In genomic region chr12:54401127-54401526, GRCh38 we compare ENCODE assay signal across 28 cellular contexts. TPM values are rescaled to one million over a fixed set of nuclear protein-coding genes. Genes with fewer than 3 reads are reported as not detected.
A peak's percentile ranks its signal among the peaks of the same experiment; 100 is the strongest.
DNase-seq lines count a peak whose midpoint lies in the region; ATAC-seq and TF ChIP-seq lines count a peak whose summit lies in the region.
"Had no signal": no experiment of that assay in that cellular context is flagged by ENCODE, and none has a peak within 500 bp of the region (broad histone marks: within the 10 kb centered on the region; RNA-seq: fewer than 3 reads in every experiment).

No MANE protein-coding gene starts in this region.

- TF ChIP-seq POLR2A in esophagus muscularis mucosa (IDR thresholded peaks at IDR 0.05; ENCODE audit: low read depth): no peak

- H3K4me3 Mint-ChIP-seq in activated naive CD4-positive, alpha-beta T cell treated with anti-CD3 and anti-CD28 coated beads for 36 hours: no peak overlapping the region
- H3K4me3 Mint-ChIP-seq in activated naive CD4-positive, alpha-beta T cell treated with anti-CD3 and anti-CD28 coated beads, Interleukin-2, amount 10 ng/mL, durations not matched to agents 7 days and 5 days: no peak overlapping the region
- H3K4me3 Mint-ChIP-seq in osteocyte (ENCODE audit: unreplicated experiment): no peak overlapping the region
- H3K4me3 Mint-ChIP-seq: activated B cell treated with CpG ODN at 0.5 μM for 24 hours; activated CD4-positive, alpha-beta memory T cell treated with anti-CD3 and anti-CD28 coated beads for 36 hours; IgD-negative memory B cell; stimulated activated naive CD8-positive, alpha-beta T cell treated with anti-CD3 and anti-CD28 coated beads, Interleukin-15, amount 100 ng/mL, for 72 hours had no signal

- no peak overlapping the region for H3K4me3 ChIP-seq in esophagus muscularis mucosa
- H3K4me3 ChIP-seq in tibial artery: no peak overlapping the region
- H3K4me3 ChIP-seq: Peyer's patch had no signal

- no peaks in the 10 kb centered on the region for H3K9me3 ChIP-seq in esophagus muscularis mucosa
- no peaks in the 10 kb centered on the region for H3K9me3 ChIP-seq in tibial artery
- H3K9me3 ChIP-seq: Peyer's patch had no signal

- ATAC-seq in HG03175 (IDR thresholded peaks at IDR 0.05; ENCODE audit: unreplicated experiment): no peak
- ATAC-seq: stimulated activated naive CD8-positive, alpha-beta T cell treated with anti-CD3 and anti-CD28 coated beads, Interleukin-15, amount 100 ng/mL, for 72 hours had no signal

- H3K9me3 Mint-ChIP-seq in activated naive CD4-positive, alpha-beta T cell treated with anti-CD3 and anti-CD28 coated beads for 36 hours: no peaks in the 10 kb centered on the region
- no peaks in the 10 kb centered on the region for H3K9me3 Mint-ChIP-seq in activated naive CD4-positive, alpha-beta T cell treated with anti-CD3 and anti-CD28 coated beads, Interleukin-2, amount 10 ng/mL, durations not matched to agents 7 days and 5 days
- H3K9me3 Mint-ChIP-seq in osteocyte (ENCODE audit: unreplicated experiment): no peaks in the 10 kb centered on the region
- H3K9me3 Mint-ChIP-seq: activated B cell treated with CpG ODN at 0.5 μM for 24 hours; activated CD4-positive, alpha-beta memory T cell treated with anti-CD3 and anti-CD28 coated beads for 36 hours; IgD-negative memory B cell; stimulated activated naive CD8-positive, alpha-beta T cell treated with anti-CD3 and anti-CD28 coated beads, Interleukin-15, amount 100 ng/mL, for 72 hours had no signal

- peaks cover 7% of the 10 kb centered on the region for H3K4me1 Mint-ChIP-seq in activated naive CD4-positive, alpha-beta T cell treated with anti-CD3 and anti-CD28 coated beads for 36 hours (ENCODE audit: low read depth)
- peaks cover 13% of the 10 kb centered on the region for H3K4me1 Mint-ChIP-seq in activated naive CD4-positive, alpha-beta T cell treated with anti-CD3 and anti-CD28 coated beads, Interleukin-2, amount 10 ng/mL, durations not matched to agents 7 days and 5 days
- no peaks in the 10 kb centered on the region for H3K4me1 Mint-ChIP-seq in osteocyte (ENCODE audit: unreplicated experiment)

- H3K27me3 ChIP-seq in esophagus muscularis mucosa: no peaks in the 10 kb centered on the region
- H3K27me3 ChIP-seq in tibial artery: no peaks in the 10 kb centered on the region
- H3K27me3 ChIP-seq: Peyer's patch had no signal

- no peak for TF ChIP-seq EP300 in esophagus muscularis mucosa (IDR thresholded peaks at IDR 0.05)

- 94% methylated on average over 2 of the region's 2 CpGs for WGBS in esophagus muscularis mucosa

- CTCF ChIA-PET in activated naive CD4-positive, alpha-beta T cell treated with anti-CD3 and anti-CD28 coated beads for 36 hours (lab: Charles Lee): interaction anchor here (1.1 to 12.3 kb wide), 11 partner anchors 8 to 111 kb away, joined by 3 to 384 read pairs (median 41); partner anchors contain the start of genes ITGA5 and ZNF385A
- CTCF ChIA-PET in activated naive CD4-positive, alpha-beta T cell treated with anti-CD3 and anti-CD28 coated beads, Interleukin-2, amount 10 ng/mL, durations not matched to agents 7 days and 5 days (lab: Charles Lee): interaction anchor here (0.7 to 12.2 kb wide), 9 partner anchors 15 to 185 kb away, joined by 3 to 519 read pairs (median 5); partner anchors contain the start of gene ITGA5
- CTCF ChIA-PET in RWPE1 (lab: Yijun Ruan, JAX): interaction anchor here (1.0 to 7.3 kb wide), 3 partner anchors 9 to 38 kb away, joined by 3 to 170 read pairs (median 4); no protein-coding TSS in a partner anchor

- H3K4me1 ChIP-seq in esophagus muscularis mucosa: peaks cover 0 to 56% (median 42%) of the 10 kb centered on the region in 4 donors
- H3K4me1 ChIP-seq in tibial artery: peaks cover 0 to 34% (median 9%) of the 10 kb centered on the region in 4 donors
- H3K4me1 ChIP-seq: Peyer's patch had no signal

- H3K27ac Mint-ChIP-seq in activated naive CD4-positive, alpha-beta T cell treated with anti-CD3 and anti-CD28 coated beads for 36 hours: peak overlapping the region; percentile 25
- no peak overlapping the region for H3K27ac Mint-ChIP-seq in activated naive CD4-positive, alpha-beta T cell treated with anti-CD3 and anti-CD28 coated beads, Interleukin-2, amount 10 ng/mL, durations not matched to agents 7 days and 5 days
- H3K27ac Mint-ChIP-seq in osteocyte (ENCODE audit: unreplicated experiment): no peak overlapping the region
- H3K27ac Mint-ChIP-seq: activated B cell treated with CpG ODN at 0.5 μM for 24 hours; activated CD4-positive, alpha-beta memory T cell treated with anti-CD3 and anti-CD28 coated beads for 36 hours had no signal

- POLR2A ChIA-PET in RWPE1 (lab: Yijun Ruan, JAX; ENCODE audit: low non-redundant PET): no interaction called here

- no peak for TF ChIP-seq CTCF in RWPE1 (conservative IDR thresholded peaks at IDR 0.05; ENCODE audit: low read depth)
- TF ChIP-seq CTCF in esophagus muscularis mucosa (IDR thresholded peaks at IDR 0.05): no peak
- no peak for TF ChIP-seq CTCF in tibial artery (IDR thresholded peaks at IDR 0.05)
- TF ChIP-seq CTCF in osteocyte (IDR thresholded peaks at IDR 0.05): no peak

- H3K27me3 Mint-ChIP-seq in activated naive CD4-positive, alpha-beta T cell treated with anti-CD3 and anti-CD28 coated beads for 36 hours (ENCODE audit: low read depth): no peaks in the 10 kb centered on the region
- H3K27me3 Mint-ChIP-seq in activated naive CD4-positive, alpha-beta T cell treated with anti-CD3 and anti-CD28 coated beads, Interleukin-2, amount 10 ng/mL, durations not matched to agents 7 days and 5 days: no peaks in the 10 kb centered on the region
- H3K27me3 Mint-ChIP-seq in osteocyte (ENCODE audit: unreplicated experiment): no peaks in the 10 kb centered on the region
- H3K27me3 Mint-ChIP-seq: activated B cell treated with CpG ODN at 0.5 μM for 24 hours; activated CD4-positive, alpha-beta memory T cell treated with anti-CD3 and anti-CD28 coated beads for 36 hours; stimulated activated naive CD8-positive, alpha-beta T cell treated with anti-CD3 and anti-CD28 coated beads, Interleukin-15, amount 100 ng/mL, for 72 hours had no signal

- DNase-seq in activated naive CD4-positive, alpha-beta T cell treated with anti-CD3 and anti-CD28 coated beads for 36 hours: no peak
- no peak for DNase-seq in activated naive CD4-positive, alpha-beta T cell treated with anti-CD3 and anti-CD28 coated beads, Interleukin-2, amount 10 ng/mL, durations not matched to agents 7 days and 5 days
- DNase-seq in RWPE1 (ENCODE audit: low spot score): no peak
- no peak for DNase-seq in esophagus muscularis mucosa (ENCODE audit: extremely low spot score)
- no peak for DNase-seq in tibial artery
- DNase-seq in osteocyte (ENCODE audit: extremely low spot score, unreplicated experiment): no peak
- DNase-seq in AG08396 (ENCODE audit: low spot score): no peak
- DNase-seq: ACHN; activated B cell treated with CpG ODN at 0.5 μM for 24 hours; activated CD4-positive, alpha-beta memory T cell treated with anti-CD3 and anti-CD28 coated beads for 36 hours; activated naive CD4-positive, alpha-beta T cell treated with Interleukin-2 at 50 U/mL for 16 hours; activated T-cell treated with anti-CD3 and anti-CD28 coated beads for 4 hours; anterior cingulate cortex; C1 segment of cervical spinal cord; caudate nucleus; DMS 273 treated with DMSO at 0.1 percent for 48 hours; H7; kidney; NCI-H1417; NCI-H510A treated with DMSO at 0.1 percent for 48 hours; Peyer's patch; stimulated activated naive CD8-positive, alpha-beta T cell treated with anti-CD3 and anti-CD28 coated beads, Interleukin-15, amount 100 ng/mL, for 72 hours; T1000; trophoblast cell had no signal

- peaks cover 27% of the 10 kb centered on the region for H3K36me3 Mint-ChIP-seq in activated naive CD4-positive, alpha-beta T cell treated with anti-CD3 and anti-CD28 coated beads for 36 hours (ENCODE audit: low read depth)
- peaks cover 80% of the 10 kb centered on the region for H3K36me3 Mint-ChIP-seq in activated naive CD4-positive, alpha-beta T cell treated with anti-CD3 and anti-CD28 coated beads, Interleukin-2, amount 10 ng/mL, durations not matched to agents 7 days and 5 days
- peaks cover 48% of the 10 kb centered on the region for H3K36me3 Mint-ChIP-seq in osteocyte (ENCODE audit: unreplicated experiment)
- H3K36me3 Mint-ChIP-seq: IgD-negative memory B cell had no signal

- H3K27ac ChIP-seq in RWPE1 (peak overlapping the region; percentile 53), esophagus muscularis mucosa (replicated peaks in 1 of 4) (peak overlapping the region; percentile 46 to 97 (median 55)), tibial artery (peak overlapping the region; percentile 44 to 93)
- H3K27ac ChIP-seq: Peyer's patch had no signal

- H3K36me3 ChIP-seq in esophagus muscularis mucosa (peaks cover 98 to 100% (median 99%) of the 10 kb centered on the region in 4 donors), tibial artery (peaks cover 99 to 100% (median 100%) of the 10 kb centered on the region in 3 donors)

- intact Hi-C loops in activated naive CD4-positive, alpha-beta T cell treated with anti-CD3 and anti-CD28 coated beads for 36 hours (cut with micrococcal nuclease): no loop called here
- intact Hi-C loops in esophagus muscularis mucosa (cut with DNase I) (no loop called here), tibial artery (cut with DNase I; ENCODE audit: low total_unique reads) (no loop called here)

RNA-seq across cellular contexts. Expression of gene ZNF385A, which starts 16.6 kb away (rescaled TPM):
- total RNA-seq in activated naive CD4-positive, alpha-beta T cell treated with anti-CD3 and anti-CD28 coated beads for 36 hours: 1 to 10 TPM in 1 of 2 experiments, under 1 TPM in 1; 0.93 to 1.1 TPM
- total RNA-seq in esophagus muscularis mucosa: 10 to 100 TPM; 15.7 to 32.6 (median 19.4) TPM
- 12.3 and 12.7 TPM in 2 replicates for total RNA-seq in osteocyte

RNA-seq across cellular contexts. Expression of gene ITGA5, which starts 17.9 kb away (rescaled TPM):
- total RNA-seq in activated naive CD4-positive, alpha-beta T cell treated with anti-CD3 and anti-CD28 coated beads for 36 hours: 10 to 100 TPM; 17.9 to 18.4 TPM
- 100 to 1,000 TPM; 264 to 785 (median 602) TPM for total RNA-seq in esophagus muscularis mucosa
- total RNA-seq in osteocyte: 98.4 and 100 TPM in 2 replicates

RNA-seq across cellular contexts. Expression of gene GPR84, which starts 36.8 kb away (rescaled TPM):
- 1 to 10 TPM; 1.2 TPM for total RNA-seq in activated naive CD4-positive, alpha-beta T cell treated with anti-CD3 and anti-CD28 coated beads for 36 hours
- total RNA-seq in esophagus muscularis mucosa (under 1 TPM in 1 of 4 donors, not detected in 3; 0.66 TPM), osteocyte (not detected in 2 replicates)
- total RNA-seq: activated B cell treated with CpG ODN at 0.5 μM for 24 hours, frontal cortex, H7, MCF 10A, Peyer's patch had no signal
